Comparison of ENCODE assay signal across 3 cellular contexts in the genomic region with DNA sequence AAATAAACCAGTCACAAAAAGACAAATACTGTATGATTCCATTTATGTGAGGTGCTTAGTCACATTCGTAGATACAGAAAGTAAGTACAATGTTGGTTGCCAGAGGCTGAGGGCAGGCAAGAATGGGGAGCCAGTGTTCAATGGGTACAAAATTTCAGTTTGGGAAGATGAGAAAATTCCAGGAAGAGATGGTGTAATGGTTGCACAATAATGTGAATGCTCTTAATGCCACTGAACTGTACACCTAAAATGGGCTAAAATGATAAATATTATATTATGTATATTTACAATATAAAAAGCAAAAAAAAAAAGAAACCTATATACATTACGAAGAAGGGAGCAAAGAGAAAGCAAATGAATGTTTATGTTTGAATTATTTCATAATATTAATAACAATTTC.
TF ChIP-seq lines count a peak whose summit lies in the region.

No MANE protein-coding gene starts in this region.

TF ChIP-seq in HepG2, 621 proteins besides CTCF, POLR2A, EP300 and RAD21:
- TF ChIP-seq NONO (IDR thresholded peaks at IDR 0.05) (no peak), NONO (CRISPR knock-in tag; conservative IDR thresholded peaks at IDR 0.05) (no peak), CEBPB (IDR thresholded peaks at IDR 0.05; ENCODE audit: borderline replicate concordance, low read depth, low read length) (peak; percentile 36; the same call in 1 of the 2 replicates)

TF ChIP-seq in IMR-90, 13 proteins besides CTCF, POLR2A, EP300 and RAD21:
- no peak for TF ChIP-seq MAFK (IDR thresholded peaks at IDR 0.05; ENCODE audit: low read depth, low read length)
- TF ChIP-seq CEBPB (IDR thresholded peaks at IDR 0.05; ENCODE audit: low read depth, low read length): peak; percentile 47; the same call in 1 of the 2 replicates
TF ChIP-seq in IMR-90: peak in this region for 1.

TF ChIP-seq in K562, 482 proteins besides CTCF, POLR2A, EP300 and RAD21:
- TF ChIP-seq CEBPG (CRISPR knock-in tag; IDR thresholded peaks at IDR 0.05) (no peak), CEBPG (tag; conservative IDR thresholded peaks at IDR 0.05 in 1 of 2, IDR thresholded peaks at IDR 0.05 in 1 of 2) (peak; percentile 46 to 59; a peak in 3 of 4 replicates), CEBPB (tag; IDR thresholded peaks at IDR 0.05) (peak; percentile 52), HDAC3 (IDR thresholded peaks at IDR 0.05; ENCODE audit: borderline replicate concordance, partially characterized antibody) (no peak)
TF ChIP-seq in K562: peak in this region for 2.
